ENCODE assay signal across 1 cellular context in the genomic region with DNA sequence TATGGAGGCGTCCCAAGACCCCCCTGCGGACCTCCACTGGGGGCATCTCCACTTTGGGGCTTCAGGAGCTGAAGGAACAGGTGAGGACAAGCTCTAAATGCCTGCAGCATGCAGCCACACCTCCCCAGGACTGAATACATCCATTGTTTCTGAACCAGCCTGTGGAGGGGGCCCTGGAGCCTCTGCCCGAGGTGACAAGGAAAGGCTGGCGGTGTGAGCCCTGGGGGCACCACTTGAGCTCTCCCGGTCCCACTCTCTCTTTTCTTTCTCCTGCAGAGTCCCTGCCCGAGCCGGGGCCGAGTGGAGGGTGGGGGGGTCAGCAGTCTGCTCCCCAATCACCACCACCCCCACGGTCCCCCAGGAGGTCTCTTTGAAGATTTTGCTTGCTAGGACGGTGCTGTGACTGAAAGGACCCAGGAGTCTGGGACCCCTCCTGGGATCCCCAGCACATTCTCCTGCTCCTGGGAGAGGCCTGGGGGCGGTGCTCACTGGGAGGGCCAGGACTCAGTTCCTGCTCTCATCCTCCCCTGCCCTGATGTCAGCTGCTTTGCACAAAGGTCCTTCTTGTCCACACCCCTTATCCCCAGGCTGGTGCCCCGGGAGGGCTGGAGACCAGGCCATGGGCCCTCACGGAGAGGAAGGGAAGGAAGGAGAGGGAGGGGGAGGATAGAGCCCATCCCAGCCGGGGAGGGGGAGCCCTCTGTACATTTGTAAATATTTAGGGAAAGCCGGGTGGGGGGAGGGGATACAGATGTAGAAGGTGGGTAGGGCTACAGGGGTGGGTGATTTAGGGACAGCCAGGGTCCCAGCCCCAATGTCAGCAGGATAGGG.
TF ChIP-seq lines count a peak whose summit lies in the region.

No MANE protein-coding gene starts in this region.

TF ChIP-seq in HepG2, 621 proteins besides CTCF, POLR2A, EP300 and RAD21 (continued from another document and continues in another):
- TF ChIP-seq, protein P1, sequence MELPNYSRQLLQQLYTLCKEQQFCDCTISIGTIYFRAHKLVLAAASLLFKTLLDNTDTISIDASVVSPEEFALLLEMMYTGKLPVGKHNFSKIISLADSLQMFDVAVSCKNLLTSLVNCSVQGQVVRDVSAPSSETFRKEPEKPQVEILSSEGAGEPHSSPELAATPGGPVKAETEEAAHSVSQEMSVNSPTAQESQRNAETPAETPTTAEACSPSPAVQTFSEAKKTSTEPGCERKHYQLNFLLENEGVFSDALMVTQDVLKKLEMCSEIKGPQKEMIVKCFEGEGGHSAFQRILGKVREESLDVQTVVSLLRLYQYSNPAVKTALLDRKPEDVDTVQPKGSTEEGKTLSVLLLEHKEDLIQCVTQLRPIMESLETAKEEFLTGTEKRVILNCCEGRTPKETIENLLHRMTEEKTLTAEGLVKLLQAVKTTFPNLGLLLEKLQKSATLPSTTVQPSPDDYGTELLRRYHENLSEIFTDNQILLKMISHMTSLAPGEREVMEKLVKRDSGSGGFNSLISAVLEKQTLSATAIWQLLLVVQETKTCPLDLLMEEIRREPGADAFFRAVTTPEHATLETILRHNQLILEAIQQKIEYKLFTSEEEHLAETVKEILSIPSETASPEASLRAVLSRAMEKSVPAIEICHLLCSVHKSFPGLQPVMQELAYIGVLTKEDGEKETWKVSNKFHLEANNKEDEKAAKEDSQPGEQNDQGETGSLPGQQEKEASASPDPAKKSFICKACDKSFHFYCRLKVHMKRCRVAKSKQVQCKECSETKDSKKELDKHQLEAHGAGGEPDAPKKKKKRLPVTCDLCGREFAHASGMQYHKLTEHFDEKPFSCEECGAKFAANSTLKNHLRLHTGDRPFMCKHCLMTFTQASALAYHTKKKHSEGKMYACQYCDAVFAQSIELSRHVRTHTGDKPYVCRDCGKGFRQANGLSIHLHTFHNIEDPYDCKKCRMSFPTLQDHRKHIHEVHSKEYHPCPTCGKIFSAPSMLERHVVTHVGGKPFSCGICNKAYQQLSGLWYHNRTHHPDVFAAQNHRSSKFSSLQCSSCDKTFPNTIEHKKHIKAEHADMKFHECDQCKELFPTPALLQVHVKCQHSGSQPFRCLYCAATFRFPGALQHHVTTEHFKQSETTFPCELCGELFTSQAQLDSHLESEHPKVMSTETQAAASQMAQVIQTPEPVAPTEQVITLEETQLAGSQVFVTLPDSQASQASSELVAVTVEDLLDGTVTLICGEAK (IDR thresholded peaks at IDR 0.05), result no peak
- TF ChIP-seq, protein P1 (CRISPR knock-in tag; IDR thresholded peaks at IDR 0.05), result no peak
- no peak for TF ChIP-seq PAWR (CRISPR knock-in tag; IDR thresholded peaks at IDR 0.05; ENCODE audit: borderline replicate concordance)
- TF ChIP-seq ZNF224 (CRISPR knock-in tag; IDR thresholded peaks at IDR 0.05), result no peak
- TF ChIP-seq, protein P2, sequence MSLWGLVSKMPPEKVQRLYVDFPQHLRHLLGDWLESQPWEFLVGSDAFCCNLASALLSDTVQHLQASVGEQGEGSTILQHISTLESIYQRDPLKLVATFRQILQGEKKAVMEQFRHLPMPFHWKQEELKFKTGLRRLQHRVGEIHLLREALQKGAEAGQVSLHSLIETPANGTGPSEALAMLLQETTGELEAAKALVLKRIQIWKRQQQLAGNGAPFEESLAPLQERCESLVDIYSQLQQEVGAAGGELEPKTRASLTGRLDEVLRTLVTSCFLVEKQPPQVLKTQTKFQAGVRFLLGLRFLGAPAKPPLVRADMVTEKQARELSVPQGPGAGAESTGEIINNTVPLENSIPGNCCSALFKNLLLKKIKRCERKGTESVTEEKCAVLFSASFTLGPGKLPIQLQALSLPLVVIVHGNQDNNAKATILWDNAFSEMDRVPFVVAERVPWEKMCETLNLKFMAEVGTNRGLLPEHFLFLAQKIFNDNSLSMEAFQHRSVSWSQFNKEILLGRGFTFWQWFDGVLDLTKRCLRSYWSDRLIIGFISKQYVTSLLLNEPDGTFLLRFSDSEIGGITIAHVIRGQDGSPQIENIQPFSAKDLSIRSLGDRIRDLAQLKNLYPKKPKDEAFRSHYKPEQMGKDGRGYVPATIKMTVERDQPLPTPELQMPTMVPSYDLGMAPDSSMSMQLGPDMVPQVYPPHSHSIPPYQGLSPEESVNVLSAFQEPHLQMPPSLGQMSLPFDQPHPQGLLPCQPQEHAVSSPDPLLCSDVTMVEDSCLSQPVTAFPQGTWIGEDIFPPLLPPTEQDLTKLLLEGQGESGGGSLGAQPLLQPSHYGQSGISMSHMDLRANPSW (CRISPR knock-in tag; IDR thresholded peaks at IDR 0.05; ENCODE audit: borderline replicate concordance), result no peak
- no peak for TF ChIP-seq RAD51 (IDR thresholded peaks at IDR 0.05; ENCODE audit: borderline replicate concordance)
- peak; percentile 27; the same call in 1 of the 2 replicates for TF ChIP-seq KDM2A (CRISPR knock-in tag; IDR thresholded peaks at IDR 0.05; ENCODE audit: borderline replicate concordance, low read depth)
- no peak for TF ChIP-seq TAF1 (CRISPR knock-in tag; IDR thresholded peaks at IDR 0.05)
- TF ChIP-seq ZSCAN20 (CRISPR knock-in tag; IDR thresholded peaks at IDR 0.05; ENCODE audit: borderline replicate concordance), result no peak
- TF ChIP-seq ZNF558 (CRISPR knock-in tag; IDR thresholded peaks at IDR 0.05; ENCODE audit: borderline replicate concordance), result no peak
- TF ChIP-seq NFYC (CRISPR knock-in tag; IDR thresholded peaks at IDR 0.05), result no peak
- TF ChIP-seq AGO1 (IDR thresholded peaks at IDR 0.05; ENCODE audit: low read depth, low read length, poor library complexity, severe bottlenecking), result peak; percentile 94
- TF ChIP-seq ZNF317 (CRISPR knock-in tag; IDR thresholded peaks at IDR 0.05), result no peak
- TF ChIP-seq, protein P3, sequence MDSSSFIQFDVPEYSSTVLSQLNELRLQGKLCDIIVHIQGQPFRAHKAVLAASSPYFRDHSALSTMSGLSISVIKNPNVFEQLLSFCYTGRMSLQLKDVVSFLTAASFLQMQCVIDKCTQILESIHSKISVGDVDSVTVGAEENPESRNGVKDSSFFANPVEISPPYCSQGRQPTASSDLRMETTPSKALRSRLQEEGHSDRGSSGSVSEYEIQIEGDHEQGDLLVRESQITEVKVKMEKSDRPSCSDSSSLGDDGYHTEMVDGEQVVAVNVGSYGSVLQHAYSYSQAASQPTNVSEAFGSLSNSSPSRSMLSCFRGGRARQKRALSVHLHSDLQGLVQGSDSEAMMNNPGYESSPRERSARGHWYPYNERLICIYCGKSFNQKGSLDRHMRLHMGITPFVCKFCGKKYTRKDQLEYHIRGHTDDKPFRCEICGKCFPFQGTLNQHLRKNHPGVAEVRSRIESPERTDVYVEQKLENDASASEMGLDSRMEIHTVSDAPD (CRISPR knock-in tag; IDR thresholded peaks at IDR 0.05), result no peak
- TF ChIP-seq NFYB (CRISPR knock-in tag; IDR thresholded peaks at IDR 0.05), result no peak
- TF ChIP-seq, protein P4, sequence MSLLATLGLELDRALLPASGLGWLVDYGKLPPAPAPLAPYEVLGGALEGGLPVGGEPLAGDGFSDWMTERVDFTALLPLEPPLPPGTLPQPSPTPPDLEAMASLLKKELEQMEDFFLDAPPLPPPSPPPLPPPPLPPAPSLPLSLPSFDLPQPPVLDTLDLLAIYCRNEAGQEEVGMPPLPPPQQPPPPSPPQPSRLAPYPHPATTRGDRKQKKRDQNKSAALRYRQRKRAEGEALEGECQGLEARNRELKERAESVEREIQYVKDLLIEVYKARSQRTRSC (CRISPR knock-in tag; IDR thresholded peaks at IDR 0.05; ENCODE audit: low read depth), result no peak
- no peak for TF ChIP-seq ZNF138 (CRISPR knock-in tag; IDR thresholded peaks at IDR 0.05; ENCODE audit: low read depth)
- TF ChIP-seq CBX1 (IDR thresholded peaks at IDR 0.05; ENCODE audit: low read depth), result no peak
- no peak for TF ChIP-seq DNMT3B (CRISPR knock-in tag; conservative IDR thresholded peaks at IDR 0.05)
- no peak for TF ChIP-seq TOE1 (CRISPR knock-in tag; IDR thresholded peaks at IDR 0.05)
- no peak for TF ChIP-seq THYN1 (CRISPR knock-in tag; IDR thresholded peaks at IDR 0.05; ENCODE audit: borderline replicate concordance, low read depth)
- peak; percentile 13; the same call in 1 of the 2 replicates for TF ChIP-seq ETV5 (CRISPR knock-in tag; IDR thresholded peaks at IDR 0.05; ENCODE audit: borderline replicate concordance)
- TF ChIP-seq, protein P5, sequence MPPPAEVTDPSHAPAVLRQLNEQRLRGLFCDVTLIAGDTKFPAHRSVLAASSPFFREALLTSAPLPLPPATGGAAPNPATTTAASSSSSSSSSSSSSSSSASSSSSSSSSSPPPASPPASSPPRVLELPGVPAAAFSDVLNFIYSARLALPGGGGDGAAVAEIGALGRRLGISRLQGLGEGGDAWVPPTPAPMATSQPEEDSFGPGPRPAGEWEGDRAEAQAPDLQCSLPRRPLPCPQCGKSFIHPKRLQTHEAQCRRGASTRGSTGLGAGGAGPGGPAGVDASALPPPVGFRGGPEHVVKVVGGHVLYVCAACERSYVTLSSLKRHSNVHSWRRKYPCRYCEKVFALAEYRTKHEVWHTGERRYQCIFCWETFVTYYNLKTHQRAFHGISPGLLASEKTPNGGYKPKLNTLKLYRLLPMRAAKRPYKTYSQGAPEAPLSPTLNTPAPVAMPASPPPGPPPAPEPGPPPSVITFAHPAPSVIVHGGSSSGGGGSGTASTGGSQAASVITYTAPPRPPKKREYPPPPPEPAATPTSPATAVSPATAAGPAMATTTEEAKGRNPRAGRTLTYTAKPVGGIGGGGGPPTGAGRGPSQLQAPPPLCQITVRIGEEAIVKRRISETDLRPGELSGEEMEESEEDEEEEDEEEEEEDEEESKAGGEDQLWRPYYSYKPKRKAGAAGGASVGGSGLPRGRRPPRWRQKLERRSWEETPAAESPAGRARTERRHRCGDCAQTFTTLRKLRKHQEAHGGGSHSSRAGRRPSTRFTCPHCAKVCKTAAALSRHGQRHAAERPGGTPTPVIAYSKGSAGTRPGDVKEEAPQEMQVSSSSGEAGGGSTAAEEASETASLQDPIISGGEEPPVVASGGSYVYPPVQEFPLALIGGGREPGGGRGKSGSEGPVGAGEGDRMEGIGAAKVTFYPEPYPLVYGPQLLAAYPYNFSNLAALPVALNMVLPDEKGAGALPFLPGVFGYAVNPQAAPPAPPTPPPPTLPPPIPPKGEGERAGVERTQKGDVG (CRISPR knock-in tag; IDR thresholded peaks at IDR 0.05; ENCODE audit: borderline replicate concordance), result no peak
- TF ChIP-seq BORCS8-MEF2B (CRISPR knock-in tag; IDR thresholded peaks at IDR 0.05), result no peak
- TF ChIP-seq TRIM24 (CRISPR knock-in tag; IDR thresholded peaks at IDR 0.05), result no peak
- TF ChIP-seq IKZF1 (IDR thresholded peaks at IDR 0.05), result no peak
- TF ChIP-seq, protein P6, sequence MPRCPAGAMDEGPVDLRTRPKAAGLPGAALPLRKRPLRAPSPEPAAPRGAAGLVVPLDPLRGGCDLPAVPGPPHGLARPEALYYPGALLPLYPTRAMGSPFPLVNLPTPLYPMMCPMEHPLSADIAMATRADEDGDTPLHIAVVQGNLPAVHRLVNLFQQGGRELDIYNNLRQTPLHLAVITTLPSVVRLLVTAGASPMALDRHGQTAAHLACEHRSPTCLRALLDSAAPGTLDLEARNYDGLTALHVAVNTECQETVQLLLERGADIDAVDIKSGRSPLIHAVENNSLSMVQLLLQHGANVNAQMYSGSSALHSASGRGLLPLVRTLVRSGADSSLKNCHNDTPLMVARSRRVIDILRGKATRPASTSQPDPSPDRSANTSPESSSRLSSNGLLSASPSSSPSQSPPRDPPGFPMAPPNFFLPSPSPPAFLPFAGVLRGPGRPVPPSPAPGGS (CRISPR knock-in tag; IDR thresholded peaks at IDR 0.05), result no peak
- peak; percentile 73; the same call in 1 of the 2 replicates for TF ChIP-seq ZBTB7B (CRISPR knock-in tag; IDR thresholded peaks at IDR 0.05)
- no peak for TF ChIP-seq NPAS2 (CRISPR knock-in tag; IDR thresholded peaks at IDR 0.05; ENCODE audit: borderline replicate concordance)
- TF ChIP-seq ZC3H4 (CRISPR knock-in tag; IDR thresholded peaks at IDR 0.05; ENCODE audit: borderline replicate concordance), result no peak
- TF ChIP-seq, protein P7, sequence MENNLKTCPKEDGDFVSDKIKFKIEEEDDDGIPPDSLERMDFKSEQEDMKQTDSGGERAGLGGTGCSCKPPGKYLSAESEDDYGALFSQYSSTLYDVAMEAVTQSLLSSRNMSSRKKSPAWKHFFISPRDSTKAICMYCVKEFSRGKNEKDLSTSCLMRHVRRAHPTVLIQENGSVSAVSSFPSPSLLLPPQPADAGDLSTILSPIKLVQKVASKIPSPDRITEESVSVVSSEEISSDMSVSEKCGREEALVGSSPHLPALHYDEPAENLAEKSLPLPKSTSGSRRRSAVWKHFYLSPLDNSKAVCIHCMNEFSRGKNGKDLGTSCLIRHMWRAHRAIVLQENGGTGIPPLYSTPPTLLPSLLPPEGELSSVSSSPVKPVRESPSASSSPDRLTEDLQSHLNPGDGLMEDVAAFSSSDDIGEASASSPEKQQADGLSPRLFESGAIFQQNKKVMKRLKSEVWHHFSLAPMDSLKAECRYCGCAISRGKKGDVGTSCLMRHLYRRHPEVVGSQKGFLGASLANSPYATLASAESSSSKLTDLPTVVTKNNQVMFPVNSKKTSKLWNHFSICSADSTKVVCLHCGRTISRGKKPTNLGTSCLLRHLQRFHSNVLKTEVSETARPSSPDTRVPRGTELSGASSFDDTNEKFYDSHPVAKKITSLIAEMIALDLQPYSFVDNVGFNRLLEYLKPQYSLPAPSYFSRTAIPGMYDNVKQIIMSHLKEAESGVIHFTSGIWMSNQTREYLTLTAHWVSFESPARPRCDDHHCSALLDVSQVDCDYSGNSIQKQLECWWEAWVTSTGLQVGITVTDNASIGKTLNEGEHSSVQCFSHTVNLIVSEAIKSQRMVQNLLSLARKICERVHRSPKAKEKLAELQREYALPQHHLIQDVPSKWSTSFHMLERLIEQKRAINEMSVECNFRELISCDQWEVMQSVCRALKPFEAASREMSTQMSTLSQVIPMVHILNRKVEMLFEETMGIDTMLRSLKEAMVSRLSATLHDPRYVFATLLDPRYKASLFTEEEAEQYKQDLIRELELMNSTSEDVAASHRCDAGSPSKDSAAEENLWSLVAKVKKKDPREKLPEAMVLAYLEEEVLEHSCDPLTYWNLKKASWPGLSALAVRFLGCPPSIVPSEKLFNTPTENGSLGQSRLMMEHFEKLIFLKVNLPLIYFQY (CRISPR knock-in tag; IDR thresholded peaks at IDR 0.05; ENCODE audit: borderline replicate concordance), result no peak
